Comparison of ENCODE assay signal across 13 cellular contexts in genomic region chr15:63891763-63892123, GRCh38. TPM values are rescaled to one million over a fixed set of nuclear protein-coding genes. Genes with fewer than 3 reads are reported as not detected.
DNase-seq lines count a peak whose midpoint lies in the region; ATAC-seq and TF ChIP-seq lines count a peak whose summit lies in the region.
"Had no signal": no experiment of that assay in that cellular context is flagged by ENCODE, and none has a peak within 500 bp of the region (broad histone marks: within the 10 kb centered on the region; RNA-seq: fewer than 3 reads in every experiment).

No MANE protein-coding gene starts in this region.

- peaks cover 59 to 62% of the 10 kb centered on the region in 2 donors for H3K4me1 Mint-ChIP-seq in immature natural killer cell

- TF ChIP-seq CTCF in NB4 (IDR thresholded peaks at IDR 0.05; ENCODE audit: low read depth, low read length) (no peak), upper lobe of right lung (IDR thresholded peaks at IDR 0.05) (no peak)

- peaks cover 3 to 8% (median 3%) of the 10 kb centered on the region in 3 donors for H3K27me3 Mint-ChIP-seq in immature natural killer cell (ENCODE audit: low read depth in 3 of 3)
- H3K27me3 Mint-ChIP-seq: type B pancreatic cell had no signal

- H3K27ac ChIP-seq in upper lobe of right lung, result no peak overlapping the region
- H3K27ac ChIP-seq: cardiac muscle cell, GM23248 had no signal

- DNase-seq in cardiac septum (ENCODE audit: low spot score), result peak; percentile 55
- no peak for DNase-seq in left cardiac atrium
- peak; percentile 62 for DNase-seq in NB4 (ENCODE audit: low read depth)
- no peak for DNase-seq in immature natural killer cell
- DNase-seq in upper lobe of right lung, result peak; percentile 9
- no peak for DNase-seq in iPS-NIHi11 (ENCODE audit: low spot score)
- DNase-seq in NCI-H345 treated with DMSO at 0.1 percent for 48 hours (lab: John Stamatoyannopoulos, UW; ENCODE audit: unreplicated experiment), result no peak
- DNase-seq: DMS153, GM23248, NCI-H2171 had no signal

- ATAC-seq in left cardiac atrium (no peak), upper lobe of right lung (no peak), HG03097 (IDR thresholded peaks at IDR 0.05; ENCODE audit: low FRiP score, unreplicated experiment) (no peak)

- H3K4me3 Mint-ChIP-seq in immature natural killer cell, result peak overlapping the region; percentile 31 to 80 (median 70)
- H3K4me3 Mint-ChIP-seq: type B pancreatic cell had no signal

- H3K36me3 Mint-ChIP-seq in immature natural killer cell, result no peaks in the 10 kb centered on the region
- H3K36me3 Mint-ChIP-seq: type B pancreatic cell had no signal

- no peaks in the 10 kb centered on the region for H3K9me3 Mint-ChIP-seq in immature natural killer cell
- H3K9me3 Mint-ChIP-seq: type B pancreatic cell had no signal

- intact Hi-C loops in cardiac septum (cut with DNase I) (loop anchor here (2.0 to 5.0 kb wide), 3 partner anchors 59 to 176 kb away; partner anchors contain the start of gene HERC1), left cardiac atrium (cut with DNase I) (loop anchor here (2.0 to 10.0 kb wide), 4 partner anchors 59 to 176 kb away; partner anchors contain the start of gene HERC1 (in 1 of the 2)), upper lobe of right lung (cut with DNase I) (loop anchor here (10.0 kb wide), 1 partner anchor 137 kb away; no protein-coding TSS in a partner anchor)

- H3K4me1 ChIP-seq in upper lobe of right lung, result peaks cover 23% of the 10 kb centered on the region

- H3K27ac Mint-ChIP-seq in immature natural killer cell, result peak overlapping the region; percentile 53 to 95 (median 80)
- H3K27ac Mint-ChIP-seq: type B pancreatic cell had no signal

- H3K27me3 ChIP-seq in upper lobe of right lung, result no peaks in the 10 kb centered on the region
- H3K27me3 ChIP-seq: cardiac muscle cell had no signal

- no peaks in the 10 kb centered on the region for H3K9me3 ChIP-seq in upper lobe of right lung

- no peak for TF ChIP-seq POLR2A in NB4 (IDR thresholded peaks at IDR 0.05; ENCODE audit: extremely low read depth, insufficient read length)

- H3K4me3 ChIP-seq in NB4 (ENCODE audit: low read depth, low read length) (no peak overlapping the region), upper lobe of right lung (no peak overlapping the region)
- H3K4me3 ChIP-seq: cardiac muscle cell, GM23248 had no signal

- no peaks in the 10 kb centered on the region for H3K36me3 ChIP-seq in upper lobe of right lung
- H3K36me3 ChIP-seq: cardiac muscle cell had no signal

RNA-seq across cellular contexts. Expression of gene HERC1, which starts 58.0 kb away (rescaled TPM):
- total RNA-seq in cardiac septum (94.9 TPM), left cardiac atrium (10 to 100 TPM; 78.6 to 84.1 TPM), upper lobe of right lung (98.5 TPM)
- polyA plus RNA-seq in immature natural killer cell, result 10 to 100 TPM; 15.9 to 48.0 (median 26.4) TPM

Comparison
In these comparisons a context has a peak if more than half of its experiments do, and no peak if none do; other contexts are left out.
1. DNase-seq: peak in cardiac septum (single experiment), NB4 (single experiment) and upper lobe of right lung (single experiment); none in left cardiac atrium (single experiment), immature natural killer cell (0 of 3), iPS-NIHi11 (single experiment) and NCI-H345 treated with DMSO at 0.1 percent for 48 hours (single experiment).